ENCODE assay signal across 25 cellular contexts in genomic region chr9:26229324-26230054, GRCh38.
"Had no signal": no experiment of that assay in that cellular context is flagged by ENCODE, and none has a peak within 500 bp of the region (broad histone marks: within the 10 kb centered on the region; RNA-seq: fewer than 3 reads in every experiment).

No MANE protein-coding gene starts in this region.

- H3K9me3 ChIP-seq: MG63 had no signal

- ATAC-seq: activated CD8-positive, alpha-beta T cell treated with anti-CD3 and anti-CD28 coated beads, Interleukin-2, amount 10 ng/mL, durations not matched to agents 7 days and 5 days; activated naive CD8-positive, alpha-beta T cell treated with anti-CD3 and anti-CD28 coated beads, Interleukin-2, amount 50 U/mL, for 24 hours; activated T-cell treated with anti-CD3 and anti-CD28 coated beads, Interleukin-2, amount 50 U/mL, for 4 hours had no signal

- H3K27me3 ChIP-seq: MG63 had no signal

- H2AFZ ChIP-seq: PC-9 had no signal

- DNase-seq: activated CD4-positive, alpha-beta T cell treated with anti-CD3 and anti-CD28 coated beads, Interleukin-2, amount 10 ng/mL, durations not matched to agents 24 days and 14 days; activated CD4-positive, alpha-beta T cell treated with anti-CD3 and anti-CD28 coated beads, Interleukin-2, amount 50 U/mL, for 4 hours; activated CD8-positive, alpha-beta memory T cell treated with anti-CD3 and anti-CD28 coated beads, Interleukin-2, amount 50 U/mL, for 4 hours; activated CD8-positive, alpha-beta T cell treated with anti-CD3 and anti-CD28 coated beads, Interleukin-2, amount 10 ng/mL, durations not matched to agents 7 days and 5 days; activated effector memory CD4-positive, alpha-beta T cell treated with Interleukin-2 at 50 U/mL for 16 hours; activated naive CD4-positive, alpha-beta T cell treated with anti-CD3 and anti-CD28 coated beads, Interleukin-2, amount 10 ng/mL, durations not matched to agents 7 days and 5 days; activated naive CD8-positive, alpha-beta T cell treated with anti-CD3 and anti-CD28 coated beads, Interleukin-2, amount 50 U/mL, for 24 hours; activated T-cell treated with anti-CD3 and anti-CD28 coated beads for 4 hours; activated T-cell treated with anti-CD3 and anti-CD28 coated beads, Interleukin-2, amount 50 U/mL, for 4 hours; amniotic stem cell; aorta; Karpas-422; KBM-7; MG63; NCI-H1105 treated with DMSO at 0.1 percent for 48 hours; NCI-H1436; NCI-H1694; NCI-H1930; NCI-H2171; NCI-H510A; NCI-H526; NCI-H748 treated with DMSO at 0.1 percent for 48 hours; NK-92 treated with Interleukin-12 subunit alpha and Interleukin-12 subunit beta, amount 100 ng/mL, for 24 hours; PC-9; Right ventricle myocardium superior had no signal

- H3K4me3 ChIP-seq: MG63, PC-9 had no signal

- H3K27ac ChIP-seq: PC-9 had no signal

- H3K4me2 ChIP-seq: PC-9 had no signal

- H3K36me3 ChIP-seq: MG63 had no signal
